8 cellular contexts compared by ENCODE assay signal in genomic region chr19:2274185-2274711, GRCh38. TPM values are rescaled to one million over a fixed set of nuclear protein-coding genes. Genes with fewer than 3 reads are reported as not detected.
A peak's percentile ranks its signal among the peaks of the same experiment; 100 is the strongest.
DNase-seq lines count a peak whose midpoint lies in the region; ATAC-seq, FAIRE-seq and TF ChIP-seq lines count a peak whose summit lies in the region.

No MANE protein-coding gene starts in this region.

- peak in 1 of 2 experiments; percentile 38; a peak in 1 of 4 replicates for TF ChIP-seq POLR2A in HepG2 (IDR thresholded peaks at IDR 0.05; ENCODE audit: insufficient read depth in 1 of 2, low read depth in 2 of 2, low read length in 2 of 2)
- no peak for TF ChIP-seq POLR2A in right lobe of liver (IDR thresholded peaks at IDR 0.05)

- peak overlapping the region; percentile 87 for H3K27ac Mint-ChIP-seq in activated naive CD8-positive, alpha-beta T cell treated with anti-CD3 and anti-CD28 coated beads, Interleukin-2, amount 50 U/mL, for 24 hours

- intact Hi-C loops in HepG2 (cut with micrococcal nuclease; ENCODE audit: unreplicated experiment) (loop anchor here (5.0 kb wide), 1 partner anchor 37 kb away; the partner anchor contains the start of genes PLEKHJ1 and SF3A2), right lobe of liver (cut with DNase I) (loop anchor here (5.0 kb wide), 2 partner anchors 37 to 112 kb away; partner anchors contain the start of genes PLEKHJ1 (in 2 of the 2), SF3A2 (in 2 of the 2) and DOT1L (in 1 of the 2))

- H3K27me3 ChIP-seq in HepG2 (ENCODE audit: control insufficient read depth in 1 of 2, insufficient read depth in 2 of 2, low read length in 2 of 2) = no peaks in the 10 kb centered on the region
- no peaks in the 10 kb centered on the region for H3K27me3 ChIP-seq in right lobe of liver
- no peaks in the 10 kb centered on the region for H3K27me3 ChIP-seq in muscle layer of colon (ENCODE audit: control insufficient read depth in 1 of 2, insufficient read depth in 2 of 2, low read length in 2 of 2)

- H2AFZ ChIP-seq in HepG2 (ENCODE audit: low read length) = no peak overlapping the region

- CTCF ChIA-PET in HepG2 (lab: Yijun Ruan, JAX; ENCODE audit: low intra/inter-chr PET ratio, low total read pairs) = interaction anchor here (1.1 to 1.7 kb wide), 4 partner anchors 20 to 41 kb away, joined by 3 to 17 read pairs (median 14); partner anchors contain the start of genes PLEKHJ1 and SF3A2

- 0 out of 6 replicates have a peak overlapping the region, but pooled peaks of 1 of the 3 experiments have one; percentile 56 for H3K4me3 ChIP-seq in HepG2 (replicated peaks in 1 of 3; ENCODE audit: insufficient read depth in 1 of 3, low read depth in 2 of 3, low read length in 3 of 3)
- no peak overlapping the region for H3K4me3 ChIP-seq in right lobe of liver
- peak overlapping the region in 1 of 2 donors; percentile 27 for H3K4me3 ChIP-seq in muscle layer of colon (ENCODE audit: low read depth in 1 of 2, low read length in 2 of 2)

- H3K9ac ChIP-seq in HepG2 (ENCODE audit: insufficient read depth, low read depth, low read length) (peak overlapping the region; percentile 7; the same call in 1 of the 2 replicates), muscle layer of colon (ENCODE audit: low read length) (no peak overlapping the region)

- ATAC-seq in HepG2 (no peak), right lobe of liver (no peak), GM18858 (IDR thresholded peaks at IDR 0.05; ENCODE audit: unreplicated experiment) (no peak)
- no peak for ATAC-seq in activated naive CD8-positive, alpha-beta T cell treated with anti-CD3 and anti-CD28 coated beads, Interleukin-2, amount 50 U/mL, for 24 hours

- peak overlapping the region; percentile 63 for H3K4me2 ChIP-seq in HepG2 (ENCODE audit: low read depth, low read length)

- peaks cover 33% of the 10 kb centered on the region for H3K79me2 ChIP-seq in HepG2 (ENCODE audit: insufficient read depth, low read length)

- H3K27me3 Mint-ChIP-seq in activated naive CD8-positive, alpha-beta T cell treated with anti-CD3 and anti-CD28 coated beads, Interleukin-2, amount 50 U/mL, for 24 hours = no peaks in the 10 kb centered on the region

- H3K9me3 ChIP-seq in HepG2 (ENCODE audit: low read length) (no peaks in the 10 kb centered on the region), right lobe of liver (no peaks in the 10 kb centered on the region), muscle layer of colon (ENCODE audit: low read length) (no peaks in the 10 kb centered on the region)

- FAIRE-seq in HepG2 (lab: Jason Lieb, UNC) = no peak

- no peaks in the 10 kb centered on the region for H3K9me3 Mint-ChIP-seq in activated naive CD8-positive, alpha-beta T cell treated with anti-CD3 and anti-CD28 coated beads, Interleukin-2, amount 50 U/mL, for 24 hours

- H3K36me3 ChIP-seq in HepG2 (replicated peaks in 1 of 2; ENCODE audit: control insufficient read depth in 1 of 2, insufficient read depth in 2 of 2, low read length in 2 of 2) (peaks cover 4 to 17% of the 10 kb centered on the region in 2 experiments; a peak in 4 of 5 replicates), right lobe of liver (peaks cover 0 to 18% (median 5%) of the 10 kb centered on the region in 4 donors), muscle layer of colon (ENCODE audit: insufficient read depth, low read length) (peaks cover 17% of the 10 kb centered on the region)

- H3K4me3 Mint-ChIP-seq in activated naive CD8-positive, alpha-beta T cell treated with anti-CD3 and anti-CD28 coated beads, Interleukin-2, amount 50 U/mL, for 24 hours = peak overlapping the region; percentile 89

- POLR2A ChIA-PET in HepG2 (lab: Yijun Ruan, JAX) = interaction anchor here (1.3 to 1.7 kb wide), 2 partner anchors 11 to 123 kb away, joined by 3 to 7 read pairs; partner anchors contain the start of gene AP3D1

- 95% methylated on average over 9 of the region's 9 CpGs for whole genome bisulfite sequencing in HepG2 (ENCODE audit: low lambda C conversion rate)
- 76% methylated on average over 7 of the region's 9 CpGs for WGBS in right lobe of liver (ENCODE audit: insufficient coverage, low coverage, low lambda C conversion rate, missing lambda C conversion rate)

- in situ Hi-C loops in HepG2 (cut with HindIII; ENCODE audit: extremely low pct_ligation_motif_present, low pct_unique_long_range_greater_than_20kb) (no loop called here), GM13976 (cut with MboI; ENCODE audit: low sequenced_read_pairs, unreplicated experiment) (no loop called here)

- peaks cover 58% of the 10 kb centered on the region for H4K20me1 ChIP-seq in HepG2 (ENCODE audit: insufficient read depth, low read length)

- DNase-seq in HepG2 (ENCODE audit: low spot score) (no peak), right lobe of liver (no peak), GM13976 (ENCODE audit: low spot score) (no peak), D341Med (ENCODE audit: low spot score) (no peak), midbrain (lab: John Stamatoyannopoulos, UW) (no peak)
- no peak for DNase-seq in activated naive CD8-positive, alpha-beta T cell treated with anti-CD3 and anti-CD28 coated beads, Interleukin-2, amount 50 U/mL, for 24 hours

- TF ChIP-seq CTCF in HepG2 (CRISPR knock-in tag; IDR thresholded peaks at IDR 0.05) = no peak
- no peak for TF ChIP-seq CTCF in right lobe of liver (IDR thresholded peaks at IDR 0.05)
- no peak for TF ChIP-seq CTCF in GM13976 (IDR thresholded peaks at IDR 0.05; ENCODE audit: borderline replicate concordance, control extremely low read depth, extremely low read depth, insufficient read depth, missing control alignments)

- peaks cover 40% of the 10 kb centered on the region for H3K4me1 ChIP-seq in HepG2 (ENCODE audit: insufficient read depth, low read length)
- H3K4me1 ChIP-seq in right lobe of liver = peaks cover 0 to 32% (median 8%) of the 10 kb centered on the region in 4 donors
- peaks cover 46% of the 10 kb centered on the region for H3K4me1 ChIP-seq in muscle layer of colon (ENCODE audit: insufficient read depth, low read length)

- no peak for TF ChIP-seq RAD21 in HepG2 (CRISPR knock-in tag; IDR thresholded peaks at IDR 0.05)

- no TSS peak for BruUV-seq in HepG2 (replicated peaks; lab: Mats Ljungman, UMichigan)

- no peak for TF ChIP-seq EP300 in HepG2 (IDR thresholded peaks at IDR 0.05; ENCODE audit: low read depth in 2 of 2, low read length in 2 of 2)
- TF ChIP-seq EP300 in HepG2 (CRISPR knock-in tag; IDR thresholded peaks at IDR 0.05; ENCODE audit: borderline replicate concordance) = no peak

- H3K27ac ChIP-seq in HepG2 (ENCODE audit: extremely low read length, insufficient read depth, low read length) (no peak overlapping the region), right lobe of liver (peak overlapping the region in 1 of 3 donors; percentile 43), muscle layer of colon (ENCODE audit: low read depth, low read length) (peak overlapping the region; percentile 81)

- H3K36me3 Mint-ChIP-seq in activated naive CD8-positive, alpha-beta T cell treated with anti-CD3 and anti-CD28 coated beads, Interleukin-2, amount 50 U/mL, for 24 hours (ENCODE audit: low read depth) = peaks cover 28% of the 10 kb centered on the region

- H3K4me1 Mint-ChIP-seq in activated naive CD8-positive, alpha-beta T cell treated with anti-CD3 and anti-CD28 coated beads, Interleukin-2, amount 50 U/mL, for 24 hours = peaks cover 31% of the 10 kb centered on the region

RNA-seq across cellular contexts. Expression of gene PEAK3, which starts 7.7 kb away (rescaled TPM):
- total RNA-seq in HepG2 (2016; rRNA removed; fragmentation: Illumina TruSeq; extraction: Trizol) (not detected in 2 replicates), right lobe of liver (under 1 TPM; 0.07 to 0.49 (median 0.36) TPM)
- not detected in 2 replicates for total RNA-seq in HepG2 (2016; cell fraction: cytosol; rRNA removed; fragmentation: Illumina TruSeq; extraction: Trizol; ENCODE audit: low read depth)
- total RNA-seq in HepG2 (2016; cell fraction: insoluble cytoplasmic fraction; rRNA removed; fragmentation: Illumina TruSeq; extraction: Trizol) = not detected in 2 replicates
- total RNA-seq in HepG2 (2016; cell fraction: membrane; rRNA removed; fragmentation: Illumina TruSeq; extraction: Trizol) = not detected in 2 replicates
- total RNA-seq in HepG2 (2016; cell fraction: nucleus; rRNA removed; fragmentation: Illumina TruSeq; extraction: Trizol) = not detected in 2 replicates
- not detected in 2 replicates for polyA plus RNA-seq in HepG2 (2011; rRNA removed)
- not detected in 2 replicates for polyA plus RNA-seq in HepG2 (2011; cell fraction: cytosol; rRNA removed)
- polyA plus RNA-seq in HepG2 (2011; cell fraction: nucleus; rRNA removed) = not detected in 2 replicates
- polyA plus RNA-seq in HepG2 (2012) = not detected in 2 replicates
- polyA plus RNA-seq in HepG2 (2016; cell fraction: cytosol; fragmentation: Illumina TruSeq; extraction: Trizol; ENCODE audit: low read depth) = not detected in 2 replicates
- not detected in 2 replicates for polyA plus RNA-seq in HepG2 (2016; cell fraction: insoluble cytoplasmic fraction; fragmentation: Illumina TruSeq; extraction: Trizol; ENCODE audit: low read depth)
- not detected in 2 replicates for polyA plus RNA-seq in HepG2 (2016; cell fraction: membrane; fragmentation: Illumina TruSeq; extraction: Trizol; ENCODE audit: low read depth)
- not detected in 2 replicates for polyA plus RNA-seq in HepG2 (2016; cell fraction: nucleus; fragmentation: Illumina TruSeq; extraction: Trizol; ENCODE audit: insufficient read depth, low read depth)
- polyA minus RNA-seq in HepG2 (2011; rRNA and poly(A)+ RNA removed; ENCODE audit: low replicate concordance) = not detected in 2 replicates
- not detected in 2 replicates for polyA minus RNA-seq in HepG2 (2011; cell fraction: cytosol; rRNA and poly(A)+ RNA removed)
- polyA minus RNA-seq in HepG2 (2011; cell fraction: nucleus; rRNA and poly(A)+ RNA removed) = not detected in 2 replicates

RNA-seq across cellular contexts. Expression of gene JSRP1, which starts 18.0 kb away (rescaled TPM):
- total RNA-seq in HepG2 (2016; rRNA removed; fragmentation: Illumina TruSeq; extraction: Trizol) (0.38 and 0.73 TPM in 2 replicates), right lobe of liver (under 1 TPM in 3 of 6 experiments, not detected in 3; 0.28 to 0.81 (median 0.42) TPM)
- total RNA-seq in HepG2 (2016; cell fraction: cytosol; rRNA removed; fragmentation: Illumina TruSeq; extraction: Trizol; ENCODE audit: low read depth) = 1.1 TPM in 2 replicates
- 0.54 and 0.56 TPM in 2 replicates for total RNA-seq in HepG2 (2016; cell fraction: insoluble cytoplasmic fraction; rRNA removed; fragmentation: Illumina TruSeq; extraction: Trizol)
- total RNA-seq in HepG2 (2016; cell fraction: membrane; rRNA removed; fragmentation: Illumina TruSeq; extraction: Trizol) = 0.96 and 1.2 TPM in 2 replicates
- 0.40 and 0.69 TPM in 2 replicates for total RNA-seq in HepG2 (2016; cell fraction: nucleus; rRNA removed; fragmentation: Illumina TruSeq; extraction: Trizol)
- polyA plus RNA-seq in HepG2 (2011; rRNA removed) = 0.16 and 0.39 TPM in 2 replicates
- polyA plus RNA-seq in HepG2 (2011; cell fraction: cytosol; rRNA removed) = 0.27 and 0.36 TPM in 2 replicates
- 0.29 TPM in 1 of 2 replicates, not detected in the other for polyA plus RNA-seq in HepG2 (2011; cell fraction: nucleus; rRNA removed)
- 0.41 and 0.44 TPM in 2 replicates for polyA plus RNA-seq in HepG2 (2012)
- 0.88 and 1.2 TPM in 2 replicates for polyA plus RNA-seq in HepG2 (2016; cell fraction: cytosol; fragmentation: Illumina TruSeq; extraction: Trizol; ENCODE audit: low read depth)
- polyA plus RNA-seq in HepG2 (2016; cell fraction: insoluble cytoplasmic fraction; fragmentation: Illumina TruSeq; extraction: Trizol; ENCODE audit: low read depth) = 0.73 and 0.80 TPM in 2 replicates
- polyA plus RNA-seq in HepG2 (2016; cell fraction: membrane; fragmentation: Illumina TruSeq; extraction: Trizol; ENCODE audit: low read depth) = 0.84 and 1.0 TPM in 2 replicates
- polyA plus RNA-seq in HepG2 (2016; cell fraction: nucleus; fragmentation: Illumina TruSeq; extraction: Trizol; ENCODE audit: insufficient read depth, low read depth) = 0.57 and 0.95 TPM in 2 replicates
- not detected in 2 replicates for polyA minus RNA-seq in HepG2 (2011; rRNA and poly(A)+ RNA removed; ENCODE audit: low replicate concordance)
- not detected in 2 replicates for polyA minus RNA-seq in HepG2 (2011; cell fraction: cytosol; rRNA and poly(A)+ RNA removed)
- polyA minus RNA-seq in HepG2 (2011; cell fraction: nucleus; rRNA and poly(A)+ RNA removed) = not detected in 2 replicates

RNA-seq across cellular contexts. Expression of gene AMH, which starts 25.1 kb away (rescaled TPM):
- total RNA-seq in HepG2 (2016; rRNA removed; fragmentation: Illumina TruSeq; extraction: Trizol) = 0.18 TPM in 1 of 2 replicates, not detected in the other
- total RNA-seq in HepG2 (2016; cell fraction: cytosol; rRNA removed; fragmentation: Illumina TruSeq; extraction: Trizol; ENCODE audit: low read depth) = not detected in 2 replicates
- not detected in 2 replicates for total RNA-seq in HepG2 (2016; cell fraction: insoluble cytoplasmic fraction; rRNA removed; fragmentation: Illumina TruSeq; extraction: Trizol)
- 0.09 TPM in 1 of 2 replicates, not detected in the other for total RNA-seq in HepG2 (2016; cell fraction: membrane; rRNA removed; fragmentation: Illumina TruSeq; extraction: Trizol)
- not detected in 2 replicates for total RNA-seq in HepG2 (2016; cell fraction: nucleus; rRNA removed; fragmentation: Illumina TruSeq; extraction: Trizol)
- 0.03 and 0.04 TPM in 2 replicates for polyA plus RNA-seq in HepG2 (2011; rRNA removed)
- 0.05 TPM in 1 of 2 replicates, not detected in the other for polyA plus RNA-seq in HepG2 (2011; cell fraction: cytosol; rRNA removed)
- polyA plus RNA-seq in HepG2 (2011; cell fraction: nucleus; rRNA removed) = 1.2 and 2.0 TPM in 2 replicates
- polyA plus RNA-seq in HepG2 (2012) = 0.08 TPM in 1 of 2 replicates, not detected in the other
- 0.06 TPM in 1 of 2 replicates, not detected in the other for polyA plus RNA-seq in HepG2 (2016; cell fraction: cytosol; fragmentation: Illumina TruSeq; extraction: Trizol; ENCODE audit: low read depth)
- not detected in 2 replicates for polyA plus RNA-seq in HepG2 (2016; cell fraction: insoluble cytoplasmic fraction; fragmentation: Illumina TruSeq; extraction: Trizol; ENCODE audit: low read depth)
- polyA plus RNA-seq in HepG2 (2016; cell fraction: membrane; fragmentation: Illumina TruSeq; extraction: Trizol; ENCODE audit: low read depth) = not detected in 2 replicates
- 0.51 TPM in 2 replicates for polyA plus RNA-seq in HepG2 (2016; cell fraction: nucleus; fragmentation: Illumina TruSeq; extraction: Trizol; ENCODE audit: insufficient read depth, low read depth)
- polyA minus RNA-seq in HepG2 (2011; rRNA and poly(A)+ RNA removed; ENCODE audit: low replicate concordance) = 0.48 and 1.0 TPM in 2 replicates
- polyA minus RNA-seq in HepG2 (2011; cell fraction: cytosol; rRNA and poly(A)+ RNA removed) = not detected in 2 replicates
- polyA minus RNA-seq in HepG2 (2011; cell fraction: nucleus; rRNA and poly(A)+ RNA removed) = 0.62 TPM in 1 of 2 replicates, not detected in the other
- total RNA-seq in right lobe of liver = 1 to 10 TPM in 1 of 6 experiments, under 1 TPM in 5; 0.24 to 1.2 (median 0.59) TPM

RNA-seq across cellular contexts. Expression of gene LINGO3, which starts 33.7 kb away (rescaled TPM):
- not detected in 2 replicates for total RNA-seq in HepG2 (2016; rRNA removed; fragmentation: Illumina TruSeq; extraction: Trizol)
- total RNA-seq in HepG2 (2016; cell fraction: cytosol; rRNA removed; fragmentation: Illumina TruSeq; extraction: Trizol; ENCODE audit: low read depth) = not detected in 2 replicates
- total RNA-seq in HepG2 (2016; cell fraction: insoluble cytoplasmic fraction; rRNA removed; fragmentation: Illumina TruSeq; extraction: Trizol) = not detected in 2 replicates
- not detected in 2 replicates for total RNA-seq in HepG2 (2016; cell fraction: membrane; rRNA removed; fragmentation: Illumina TruSeq; extraction: Trizol)
- total RNA-seq in HepG2 (2016; cell fraction: nucleus; rRNA removed; fragmentation: Illumina TruSeq; extraction: Trizol) = not detected in 2 replicates
- not detected in 2 replicates for polyA plus RNA-seq in HepG2 (2011; rRNA removed)
- not detected in 2 replicates for polyA plus RNA-seq in HepG2 (2011; cell fraction: cytosol; rRNA removed)
- polyA plus RNA-seq in HepG2 (2011; cell fraction: nucleus; rRNA removed) = not detected in 2 replicates
- not detected in 2 replicates for polyA plus RNA-seq in HepG2 (2012)
- not detected in 2 replicates for polyA plus RNA-seq in HepG2 (2016; cell fraction: cytosol; fragmentation: Illumina TruSeq; extraction: Trizol; ENCODE audit: low read depth)
- polyA plus RNA-seq in HepG2 (2016; cell fraction: insoluble cytoplasmic fraction; fragmentation: Illumina TruSeq; extraction: Trizol; ENCODE audit: low read depth) = not detected in 2 replicates
- not detected in 2 replicates for polyA plus RNA-seq in HepG2 (2016; cell fraction: membrane; fragmentation: Illumina TruSeq; extraction: Trizol; ENCODE audit: low read depth)
- polyA plus RNA-seq in HepG2 (2016; cell fraction: nucleus; fragmentation: Illumina TruSeq; extraction: Trizol; ENCODE audit: insufficient read depth, low read depth) = not detected in 2 replicates
- not detected in 2 replicates for polyA minus RNA-seq in HepG2 (2011; rRNA and poly(A)+ RNA removed; ENCODE audit: low replicate concordance)
- polyA minus RNA-seq in HepG2 (2011; cell fraction: cytosol; rRNA and poly(A)+ RNA removed) = not detected in 2 replicates
- polyA minus RNA-seq in HepG2 (2011; cell fraction: nucleus; rRNA and poly(A)+ RNA removed) = not detected in 2 replicates
- not detected for total RNA-seq in right lobe of liver

RNA-seq across cellular contexts. Expression of gene SF3A2, which starts 37.6 kb away (rescaled TPM):
- total RNA-seq in HepG2 (2016; rRNA removed; fragmentation: Illumina TruSeq; extraction: Trizol) = 8.8 and 10.1 TPM in 2 replicates
- 11.7 and 13.9 TPM in 2 replicates for total RNA-seq in HepG2 (2016; cell fraction: cytosol; rRNA removed; fragmentation: Illumina TruSeq; extraction: Trizol; ENCODE audit: low read depth)
- total RNA-seq in HepG2 (2016; cell fraction: insoluble cytoplasmic fraction; rRNA removed; fragmentation: Illumina TruSeq; extraction: Trizol) = 8.6 and 13.2 TPM in 2 replicates
- 13.1 and 15.2 TPM in 2 replicates for total RNA-seq in HepG2 (2016; cell fraction: membrane; rRNA removed; fragmentation: Illumina TruSeq; extraction: Trizol)
- 16.1 and 17.8 TPM in 2 replicates for total RNA-seq in HepG2 (2016; cell fraction: nucleus; rRNA removed; fragmentation: Illumina TruSeq; extraction: Trizol)
- 7.9 and 8.6 TPM in 2 replicates for polyA plus RNA-seq in HepG2 (2011; rRNA removed)
- polyA plus RNA-seq in HepG2 (2011; cell fraction: cytosol; rRNA removed) = 6.1 and 7.3 TPM in 2 replicates
- 34.7 and 47.7 TPM in 2 replicates for polyA plus RNA-seq in HepG2 (2011; cell fraction: nucleus; rRNA removed)
- polyA plus RNA-seq in HepG2 (2012) = 34.0 and 34.2 TPM in 2 replicates
- polyA plus RNA-seq in HepG2 (2016; cell fraction: cytosol; fragmentation: Illumina TruSeq; extraction: Trizol; ENCODE audit: low read depth) = 12.1 and 13.8 TPM in 2 replicates
- 18.7 and 31.5 TPM in 2 replicates for polyA plus RNA-seq in HepG2 (2016; cell fraction: insoluble cytoplasmic fraction; fragmentation: Illumina TruSeq; extraction: Trizol; ENCODE audit: low read depth)
- 17.7 and 21.0 TPM in 2 replicates for polyA plus RNA-seq in HepG2 (2016; cell fraction: membrane; fragmentation: Illumina TruSeq; extraction: Trizol; ENCODE audit: low read depth)
- 46.1 and 47.0 TPM in 2 replicates for polyA plus RNA-seq in HepG2 (2016; cell fraction: nucleus; fragmentation: Illumina TruSeq; extraction: Trizol; ENCODE audit: insufficient read depth, low read depth)
- polyA minus RNA-seq in HepG2 (2011; rRNA and poly(A)+ RNA removed; ENCODE audit: low replicate concordance) = 20.0 and 24.2 TPM in 2 replicates
- 16.0 and 20.6 TPM in 2 replicates for polyA minus RNA-seq in HepG2 (2011; cell fraction: cytosol; rRNA and poly(A)+ RNA removed)
- 34.1 and 34.2 TPM in 2 replicates for polyA minus RNA-seq in HepG2 (2011; cell fraction: nucleus; rRNA and poly(A)+ RNA removed)
- total RNA-seq in right lobe of liver = 10 to 100 TPM; 14.0 to 22.1 (median 19.1) TPM
